ENCODE assay signal across 15 cellular contexts in the genomic region with DNA sequence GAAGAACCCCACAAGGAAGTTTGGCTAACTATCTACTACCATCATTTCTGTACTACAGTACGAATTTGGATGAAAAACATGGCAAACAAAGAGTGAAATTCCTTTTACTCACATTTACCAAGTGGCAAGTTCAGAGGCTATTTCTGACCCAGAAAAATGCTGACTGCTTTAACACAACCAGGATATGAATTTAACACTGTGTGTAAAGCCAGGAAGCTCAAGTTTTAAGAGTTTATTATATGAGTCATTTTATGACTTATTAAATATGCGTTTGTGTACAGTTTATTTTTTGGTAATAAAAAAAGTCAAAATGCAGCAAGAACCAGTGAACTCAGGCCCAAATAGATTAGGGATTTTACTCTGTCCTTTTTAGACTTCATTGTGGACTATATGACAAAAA. TPM values are rescaled to one million over a fixed set of nuclear protein-coding genes. Genes with fewer than 3 reads are reported as not detected.
DNase-seq lines count a peak whose midpoint lies in the region; ATAC-seq, FAIRE-seq and TF ChIP-seq lines count a peak whose summit lies in the region.
"Had no signal": no experiment of that assay in that cellular context is flagged by ENCODE, and none has a peak within 500 bp of the region (broad histone marks: within the 10 kb centered on the region; RNA-seq: fewer than 3 reads in every experiment).

No MANE protein-coding gene starts in this region.

- no peaks in the 10 kb centered on the region for H4K20me1 ChIP-seq in HepG2 (ENCODE audit: insufficient read depth, low read length)

- DNase-seq in AG04449 (ENCODE audit: low read depth, low spot score) (peak; percentile 9), HTR-8/SVneo (ENCODE audit: insufficient read length, low spot score) (peak; percentile 30), cardiac fibroblast (ENCODE audit: low read depth in 2 of 2) (peak; percentile 35 to 65), HepG2 (ENCODE audit: low spot score) (no peak), cerebellar cortex (ENCODE audit: low spot score) (no peak), transverse colon (no peak), nucleus accumbens (lab: John Stamatoyannopoulos, UW) (no peak)
- no peak for DNase-seq in activated effector memory CD4-positive, alpha-beta T cell treated with Interleukin-2 at 50 U/mL for 16 hours
- DNase-seq: CD8-positive, alpha-beta T cell; NCI-H2081 treated with DMSO at 0.1 percent for 48 hours; OCI-M1; stimulated activated CD4-positive, alpha-beta T cell treated with anti-CD3 and anti-CD28 coated beads, Interleukin-4, amount 100 ng/mL, for 4 hours; WERI-Rb-1 had no signal

- BruUV-seq in HepG2 (replicated peaks; lab: Mats Ljungman, UMichigan) = TSS peak; percentile 51

- ATAC-seq in HepG2 = no peak
- ATAC-seq: CD8-positive, alpha-beta T cell had no signal

- no peak overlapping the region for H3K9ac ChIP-seq in HepG2 (ENCODE audit: insufficient read depth, low read depth, low read length)

- TF ChIP-seq RAD21 in HepG2 (CRISPR knock-in tag; IDR thresholded peaks at IDR 0.05) = no peak

- TF ChIP-seq EP300 in HepG2 (IDR thresholded peaks at IDR 0.05; ENCODE audit: low read depth in 2 of 2, low read length in 2 of 2) = no peak
- TF ChIP-seq EP300 in HepG2 (CRISPR knock-in tag; IDR thresholded peaks at IDR 0.05; ENCODE audit: borderline replicate concordance) = no peak
- TF ChIP-seq EP300 in transverse colon (IDR thresholded peaks at IDR 0.05; ENCODE audit: low read depth) = no peak

- H3K4me3 ChIP-seq in AG04449 (ENCODE audit: low read depth, low read length) (no peak overlapping the region), cardiac fibroblast (replicated peaks in 1 of 2; ENCODE audit: low read depth in 2 of 2, low read length in 2 of 2) (no peak overlapping the region), HepG2 (replicated peaks in 1 of 3; ENCODE audit: insufficient read depth in 1 of 3, low read depth in 2 of 3, low read length in 3 of 3) (no peak overlapping the region), transverse colon (no peak overlapping the region)

- no peak for TF ChIP-seq POLR2A in HepG2 (IDR thresholded peaks at IDR 0.05; ENCODE audit: insufficient read depth in 1 of 2, low read depth in 2 of 2, low read length in 2 of 2)
- TF ChIP-seq POLR2A in transverse colon (IDR thresholded peaks at IDR 0.05) = no peak

- H3K4me1 ChIP-seq in HepG2 (ENCODE audit: insufficient read depth, low read length) = no peaks in the 10 kb centered on the region
- H3K4me1 ChIP-seq in transverse colon = peaks cover 0 to 13% (median 6%) of the 10 kb centered on the region in 4 donors

- FAIRE-seq in HTR-8/SVneo (lab: Jason Lieb, UNC) (no peak), HepG2 (lab: Jason Lieb, UNC) (no peak)
- FAIRE-seq: GM12891 had no signal

- H3K79me2 ChIP-seq in HepG2 (ENCODE audit: insufficient read depth, low read length) = no peaks in the 10 kb centered on the region

- no peaks in the 10 kb centered on the region for H3K9me3 ChIP-seq in HepG2 (ENCODE audit: low read length)
- H3K9me3 ChIP-seq in transverse colon = no peaks in the 10 kb centered on the region
- H3K9me3 ChIP-seq: neutrophil had no signal

- intact Hi-C loops in HepG2 (cut with micrococcal nuclease; ENCODE audit: unreplicated experiment) = loop anchor here (10.0 kb wide), 1 partner anchor 55 kb away; no protein-coding TSS in a partner anchor
- intact Hi-C loops in transverse colon (cut with DNase I; ENCODE audit: low total_unique reads) = loop anchor here (5.0 kb wide), 1 partner anchor 143 kb away; no protein-coding TSS in a partner anchor

- CTCF ChIA-PET in AG04449 (lab: Yijun Ruan, JAX) (interaction anchor here (0.6 to 16.2 kb wide), 13 partner anchors 9 to 151 kb away, joined by 3 to 449 read pairs (median 4); partner anchors contain the start of genes GLI1 and INHBE), HepG2 (lab: Yijun Ruan, JAX; ENCODE audit: low intra/inter-chr PET ratio, low total read pairs) (interaction anchor here (6.1 kb wide), 1 partner anchor 145 kb away, joined by 66 read pairs; the partner anchor contains the start of gene INHBE)

- H3K4me2 ChIP-seq in HepG2 (ENCODE audit: low read depth, low read length) = no peak overlapping the region

- no peak overlapping the region for H2AFZ ChIP-seq in HepG2 (ENCODE audit: low read length)

- WGBS in HepG2 (ENCODE audit: low lambda C conversion rate) = 90% methylated on average over 2 of the region's 2 CpGs
- 15 to 33% methylated on average over 2 of the region's 2 CpGs for WGBS in transverse colon (ENCODE audit: low coverage in 1 of 2), 2 donors

- no peak for TF ChIP-seq CTCF in AG04449 (IDR thresholded peaks at IDR 0.05; ENCODE audit: insufficient read depth, low read length, missing control alignments)
- no peak for TF ChIP-seq CTCF in cardiac fibroblast (IDR thresholded peaks at IDR 0.05; ENCODE audit: low read depth, low read length)
- TF ChIP-seq CTCF in HepG2 (CRISPR knock-in tag; IDR thresholded peaks at IDR 0.05) = no peak
- no peak for TF ChIP-seq CTCF in transverse colon (IDR thresholded peaks at IDR 0.05)

- POLR2A ChIA-PET in AG04449 (lab: Yijun Ruan, JAX) = interaction anchor here (1.2 kb wide), 1 partner anchor 145 kb away, joined by 4 read pairs; the partner anchor contains the start of gene INHBE
- POLR2A ChIA-PET in HepG2 (lab: Yijun Ruan, JAX) = no interaction called here

- H3K27me3 ChIP-seq in HepG2 (ENCODE audit: control insufficient read depth in 1 of 2, insufficient read depth in 2 of 2, low read length in 2 of 2) (no peaks in the 10 kb centered on the region), transverse colon (no peaks in the 10 kb centered on the region)
- H3K27me3 ChIP-seq: neutrophil had no signal

- H3K27ac ChIP-seq in HepG2 (ENCODE audit: extremely low read length, insufficient read depth, low read length) = no peak overlapping the region
- H3K27ac ChIP-seq in transverse colon = peak overlapping the region in 2 of 4 donors; percentile 29 to 32
- H3K27ac ChIP-seq: neutrophil, WERI-Rb-1 had no signal

- in situ Hi-C loops in HepG2 (cut with HindIII; ENCODE audit: extremely low pct_ligation_motif_present, low pct_unique_long_range_greater_than_20kb) (loop anchor here (5.0 kb wide), 1 partner anchor 143 kb away; no protein-coding TSS in a partner anchor), transverse colon (cut with MboI; ENCODE audit: low pct_ligation_motif_present in 1 of 4, low pct_unique_long_range_greater_than_20kb in 1 of 4, low sequenced_read_pairs in 3 of 4) (loop anchor here in 1 of 4 donors (25.0 kb wide), 1 partner anchor 128 kb away; the partner anchor contains the start of genes INHBC and R3HDM2)

- H3K36me3 ChIP-seq in HepG2 (replicated peaks in 1 of 2; ENCODE audit: control insufficient read depth in 1 of 2, insufficient read depth in 2 of 2, low read length in 2 of 2) (no peaks in the 10 kb centered on the region; a peak in 2 of 5 replicates), transverse colon (peaks cover 0 to 12% (median 0%) of the 10 kb centered on the region in 4 donors)
- H3K36me3 ChIP-seq: WERI-Rb-1 had no signal

TF ChIP-seq in HepG2, 621 proteins besides CTCF, POLR2A, EP300 and RAD21:
- TF ChIP-seq ZNF644 (CRISPR knock-in tag; IDR thresholded peaks at IDR 0.05; ENCODE audit: low read depth) (no peak), ZNF788 (CRISPR knock-in tag; IDR thresholded peaks at IDR 0.05; ENCODE audit: borderline replicate concordance) (no peak), DNMT3B (CRISPR knock-in tag; conservative IDR thresholded peaks at IDR 0.05) (no peak)

RNA-seq across cellular contexts. Expression of gene STAC3, which starts 58.4 kb away (rescaled TPM):
- 0.14 and 0.18 TPM in 2 replicates for total RNA-seq in HepG2 (2016; rRNA removed; fragmentation: Illumina TruSeq; extraction: Trizol)
- not detected in 2 replicates for total RNA-seq in HepG2 (2016; cell fraction: cytosol; rRNA removed; fragmentation: Illumina TruSeq; extraction: Trizol; ENCODE audit: low read depth)
- total RNA-seq in HepG2 (2016; cell fraction: insoluble cytoplasmic fraction; rRNA removed; fragmentation: Illumina TruSeq; extraction: Trizol) = 0.25 and 0.26 TPM in 2 replicates
- not detected in 2 replicates for total RNA-seq in HepG2 (2016; cell fraction: membrane; rRNA removed; fragmentation: Illumina TruSeq; extraction: Trizol)
- total RNA-seq in HepG2 (2016; cell fraction: nucleus; rRNA removed; fragmentation: Illumina TruSeq; extraction: Trizol) = 0.34 and 0.62 TPM in 2 replicates
- polyA plus RNA-seq in HepG2 (2011; rRNA removed) = 0.22 and 0.27 TPM in 2 replicates
- 0.05 and 0.17 TPM in 2 replicates for polyA plus RNA-seq in HepG2 (2011; cell fraction: cytosol; rRNA removed)
- 1.3 TPM in 2 replicates for polyA plus RNA-seq in HepG2 (2011; cell fraction: nucleus; rRNA removed)
- 0.34 and 0.49 TPM in 2 replicates for polyA plus RNA-seq in HepG2 (2012)
- polyA plus RNA-seq in HepG2 (2016; cell fraction: cytosol; fragmentation: Illumina TruSeq; extraction: Trizol; ENCODE audit: low read depth) = 0.12 TPM in 1 of 2 replicates, not detected in the other
- polyA plus RNA-seq in HepG2 (2016; cell fraction: insoluble cytoplasmic fraction; fragmentation: Illumina TruSeq; extraction: Trizol; ENCODE audit: low read depth) = 0.19 and 0.38 TPM in 2 replicates
- polyA plus RNA-seq in HepG2 (2016; cell fraction: membrane; fragmentation: Illumina TruSeq; extraction: Trizol; ENCODE audit: low read depth) = 0.18 TPM in 1 of 2 replicates, not detected in the other
- 1.4 and 2.4 TPM in 2 replicates for polyA plus RNA-seq in HepG2 (2016; cell fraction: nucleus; fragmentation: Illumina TruSeq; extraction: Trizol; ENCODE audit: insufficient read depth, low read depth)
- 0.54 TPM in 1 of 2 replicates, not detected in the other for polyA minus RNA-seq in HepG2 (2011; rRNA and poly(A)+ RNA removed; ENCODE audit: low replicate concordance)
- not detected in 2 replicates for polyA minus RNA-seq in HepG2 (2011; cell fraction: cytosol; rRNA and poly(A)+ RNA removed)
- polyA minus RNA-seq in HepG2 (2011; cell fraction: nucleus; rRNA and poly(A)+ RNA removed) = 0.99 and 1.3 TPM in 2 replicates
- total RNA-seq in transverse colon = 1 to 10 TPM; 1.8 to 3.3 (median 1.9) TPM

Comparison
In these comparisons a context has a peak if more than half of its experiments do, and no peak if none do; other contexts are left out.
1. DNase-seq: peak in AG04449 (single experiment), HTR-8/SVneo (single experiment) and cardiac fibroblast (2 of 2); none in HepG2 (single experiment), activated effector memory CD4-positive, alpha-beta T cell treated with Interleukin-2 at 50 U/mL for 16 hours (single experiment), cerebellar cortex (single experiment), transverse colon (single experiment) and nucleus accumbens (0 of 56).